1 cellular context compared by ENCODE assay signal in genomic region chr6:21678990-21679389, GRCh38.
TF ChIP-seq lines count a peak whose summit lies in the region.

No MANE protein-coding gene starts in this region.

TF ChIP-seq in WTC11, 78 proteins besides CTCF, POLR2A, EP300 and RAD21 (continued from another document):
- TF ChIP-seq ATF6 (CRISPR knock-in tag; IDR thresholded peaks at IDR 0.05) (no peak), ATF3 (CRISPR knock-in tag; conservative IDR thresholded peaks at IDR 0.05) (no peak), SMAD4 (CRISPR knock-in tag; IDR thresholded peaks at IDR 0.05) (no peak), NFE2L1 (CRISPR knock-in tag; IDR thresholded peaks at IDR 0.05) (no peak), ZNF121 (CRISPR knock-in tag; IDR thresholded peaks at IDR 0.05) (no peak), RORB (CRISPR knock-in tag; IDR thresholded peaks at IDR 0.05) (no peak)
